ENCODE assay signal across 8 cellular contexts in the genomic region with DNA sequence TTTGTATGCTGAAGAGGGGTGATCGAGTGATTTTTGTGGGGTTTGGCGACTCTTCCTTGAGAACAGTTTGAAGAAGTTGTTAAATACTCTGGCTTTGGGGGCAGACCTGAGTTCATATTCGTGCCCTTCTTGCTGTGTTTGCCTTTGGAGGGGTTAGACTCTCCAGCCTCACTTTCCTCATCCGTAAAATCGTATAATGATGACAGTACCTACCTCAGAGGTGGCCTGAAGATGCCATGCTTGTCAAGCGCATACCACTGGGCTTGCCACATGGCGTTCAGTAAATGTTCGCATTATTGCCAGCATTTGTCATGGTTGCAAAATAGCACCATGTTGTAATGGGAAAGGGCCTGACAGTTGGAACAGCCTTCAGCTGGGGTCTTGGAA. TPM values are rescaled to one million over a fixed set of nuclear protein-coding genes. Genes with fewer than 3 reads are reported as not detected.
DNase-seq lines count a peak whose midpoint lies in the region; TF ChIP-seq lines count a peak whose summit lies in the region.

No MANE protein-coding gene starts in this region.

- H3K27ac Mint-ChIP-seq in T-helper 1 cell treated with Interleukin-12 subunit alpha and Interleukin-12 subunit beta and Interleukin-4 antibody, amounts not matched to agents 30 μg/mL and 1 μg/mL, for 36 hours: peak overlapping the region; percentile 97

- peaks cover 0 to 53% (median 28%) of the 10 kb centered on the region in 4 donors for H3K4me1 ChIP-seq in tibial artery

- peak overlapping the region; percentile 87 to 91 for H3K27ac ChIP-seq in tibial artery

- peaks cover 34% of the 10 kb centered on the region for H3K4me1 Mint-ChIP-seq in T-helper 1 cell treated with Interleukin-12 subunit alpha and Interleukin-12 subunit beta and Interleukin-4 antibody, amounts not matched to agents 30 μg/mL and 1 μg/mL, for 36 hours (ENCODE audit: low read depth)

- peak; percentile 45 for DNase-seq in AG08395 (ENCODE audit: low spot score)
- DNase-seq in HS-5 (ENCODE audit: low read depth): peak; percentile 70
- peak; percentile 64 for DNase-seq in dermis blood vessel endothelial cell
- DNase-seq in medulla oblongata (ENCODE audit: extremely low spot score): peak; percentile 33
- no peak for DNase-seq in tibial artery
- DNase-seq in NCI-H524 (lab: John Stamatoyannopoulos, UW): no peak
- no peak for DNase-seq in NCI-H1092 treated with DMSO at 0.1 percent for 48 hours (lab: John Stamatoyannopoulos, UW)

- H3K9me3 Mint-ChIP-seq in T-helper 1 cell treated with Interleukin-12 subunit alpha and Interleukin-12 subunit beta and Interleukin-4 antibody, amounts not matched to agents 30 μg/mL and 1 μg/mL, for 36 hours: no peaks in the 10 kb centered on the region

- peak overlapping the region; percentile 91 for H3K4me3 Mint-ChIP-seq in T-helper 1 cell treated with Interleukin-12 subunit alpha and Interleukin-12 subunit beta and Interleukin-4 antibody, amounts not matched to agents 30 μg/mL and 1 μg/mL, for 36 hours

- H3K27me3 Mint-ChIP-seq in T-helper 1 cell treated with Interleukin-12 subunit alpha and Interleukin-12 subunit beta and Interleukin-4 antibody, amounts not matched to agents 30 μg/mL and 1 μg/mL, for 36 hours (ENCODE audit: low read depth): peaks cover 24% of the 10 kb centered on the region

- peaks cover 31% of the 10 kb centered on the region for H3K36me3 Mint-ChIP-seq in T-helper 1 cell treated with Interleukin-12 subunit alpha and Interleukin-12 subunit beta and Interleukin-4 antibody, amounts not matched to agents 30 μg/mL and 1 μg/mL, for 36 hours (ENCODE audit: low read depth)

- no peaks in the 10 kb centered on the region for H3K27me3 ChIP-seq in tibial artery

- H3K4me3 ChIP-seq in tibial artery: peak overlapping the region; percentile 76 to 85

- intact Hi-C loops in tibial artery (cut with DNase I; ENCODE audit: low total_unique reads): loop anchor here (5.0 to 10.0 kb wide), 3 partner anchors 61 to 251 kb away; no protein-coding TSS in a partner anchor

- H3K9me3 ChIP-seq in tibial artery: no peaks in the 10 kb centered on the region

- TF ChIP-seq CTCF in tibial artery (IDR thresholded peaks at IDR 0.05): no peak

- no peaks in the 10 kb centered on the region for H3K36me3 ChIP-seq in tibial artery

RNA-seq across cellular contexts. Expression of gene STK17A, which starts 1.3 kb away (rescaled TPM):
- 70.1 and 88.7 TPM in 2 replicates for total RNA-seq in dermis blood vessel endothelial cell

Comparison
In these comparisons a context has a peak if more than half of its experiments do, and no peak if none do; other contexts are left out.
1. DNase-seq: peak in AG08395 (single experiment), HS-5 (single experiment), dermis blood vessel endothelial cell (single experiment) and medulla oblongata (single experiment); none in tibial artery (0 of 2), NCI-H524 (0 of 2) and NCI-H1092 treated with DMSO at 0.1 percent for 48 hours (single experiment).